In genomic region chr6:13604135-13604534, GRCh38 we compare ENCODE assay signal across 1 cellular context.
TF ChIP-seq lines count a peak whose summit lies in the region.

No MANE protein-coding gene starts in this region.

TF ChIP-seq in K562, 482 proteins besides CTCF, POLR2A, EP300 and RAD21:
- TF ChIP-seq CBX3 (IDR thresholded peaks at IDR 0.05; ENCODE audit: borderline replicate concordance in 1 of 2, low read length in 2 of 2), result no peak
- no peak for TF ChIP-seq SAP30 (IDR thresholded peaks at IDR 0.05; ENCODE audit: borderline replicate concordance, insufficient read depth, low read depth, low read length, poor library complexity, severe bottlenecking)
- peak; percentile 84 for TF ChIP-seq NFE2 (IDR thresholded peaks at IDR 0.05; ENCODE audit: low read depth)
- no peak for TF ChIP-seq ZNF551 (CRISPR knock-in tag; IDR thresholded peaks at IDR 0.05)
- no peak for TF ChIP-seq MNT (conservative IDR thresholded peaks at IDR 0.05)
- TF ChIP-seq BRD4 (IDR thresholded peaks at IDR 0.05), result no peak
- TF ChIP-seq ZBTB34 (CRISPR knock-in tag; IDR thresholded peaks at IDR 0.05), result no peak
- no peak for TF ChIP-seq ZNF253 (CRISPR knock-in tag; conservative IDR thresholded peaks at IDR 0.05)
- no peak for TF ChIP-seq GTF2B (IDR thresholded peaks at IDR 0.05; ENCODE audit: extremely low read depth, insufficient read length)
- TF ChIP-seq TEAD2 (tag; IDR thresholded peaks at IDR 0.05), result no peak
- peak; percentile 42 for TF ChIP-seq MAFF (IDR thresholded peaks at IDR 0.05; ENCODE audit: low read length)
- TF ChIP-seq E2F3 (CRISPR knock-in tag; IDR thresholded peaks at IDR 0.05), result no peak
- TF ChIP-seq PML (IDR thresholded peaks at IDR 0.05; ENCODE audit: low read length), result no peak
- no peak for TF ChIP-seq ZNF436 (CRISPR knock-in tag; IDR thresholded peaks at IDR 0.05)
- TF ChIP-seq MAFK (IDR thresholded peaks at IDR 0.05; ENCODE audit: low read length), result peak; percentile 36; the same call in 1 of the 2 replicates
- peak; percentile 62 for TF ChIP-seq C11orf30 (IDR thresholded peaks at IDR 0.05; ENCODE audit: low read depth)
- TF ChIP-seq POLR2H (tag; IDR thresholded peaks at IDR 0.05; ENCODE audit: low read depth), result no peak
- no peak for TF ChIP-seq THAP7 (CRISPR knock-in tag; IDR thresholded peaks at IDR 0.05)
- TF ChIP-seq ZBTB33 (CRISPR knock-in tag; IDR thresholded peaks at IDR 0.05), result no peak
- no peak for TF ChIP-seq MEIS2 (IDR thresholded peaks at IDR 0.05; ENCODE audit: partially characterized antibody)
- no peak for TF ChIP-seq CREB5 (CRISPR knock-in tag; IDR thresholded peaks at IDR 0.05)
- 0 out of 2 replicates have a peak, but pooled peaks have one; percentile 29 for TF ChIP-seq MAFG (tag; conservative IDR thresholded peaks at IDR 0.05)
- no peak for TF ChIP-seq FOXP1 (CRISPR knock-in tag; IDR thresholded peaks at IDR 0.05)
- TF ChIP-seq ZNF316 (IDR thresholded peaks at IDR 0.05), result peak; percentile 52
- TF ChIP-seq NUFIP1 (IDR thresholded peaks at IDR 0.05; ENCODE audit: partially characterized antibody), result no peak
- TF ChIP-seq ZNF764 (CRISPR knock-in tag; IDR thresholded peaks at IDR 0.05; ENCODE audit: low read depth), result no peak
